ENCODE assay signal across 3 cellular contexts in genomic region chr4:166067915-166068314, GRCh38.
"Had no signal": no experiment of that assay in that cellular context is flagged by ENCODE, and none has a peak within 500 bp of the region (broad histone marks: within the 10 kb centered on the region; RNA-seq: fewer than 3 reads in every experiment).

No MANE protein-coding gene starts in this region.

- H3K4me3 ChIP-seq: GM12878 had no signal

- ATAC-seq: GM12878 had no signal

- DNase-seq: GDM1, GF-D8 had no signal
